ENCODE assay signal across 9 cellular contexts in genomic region chr12:3035815-3036702, GRCh38. TPM values are rescaled to one million over a fixed set of nuclear protein-coding genes. Genes with fewer than 3 reads are reported as not detected.
DNase-seq lines count a peak whose midpoint lies in the region; ATAC-seq and TF ChIP-seq lines count a peak whose summit lies in the region.
"Had no signal": no experiment of that assay in that cellular context is flagged by ENCODE, and none has a peak within 500 bp of the region (broad histone marks: within the 10 kb centered on the region; RNA-seq: fewer than 3 reads in every experiment).

No MANE protein-coding gene starts in this region.

- H3K4me1 Mint-ChIP-seq in stimulated activated naive B cell treated with anti-CD40 and anti-IgM and Interleukin-4, amounts not matched to agents 10 μg/mL and 1 μg/mL and 100 μg/mL, for 72 hours = peaks cover 0 to 8% of the 10 kb centered on the region in 2 donors

- no peaks in the 10 kb centered on the region for H3K9me3 Mint-ChIP-seq in stimulated activated naive B cell treated with anti-CD40 and anti-IgM and Interleukin-4, amounts not matched to agents 10 μg/mL and 1 μg/mL and 100 μg/mL, for 72 hours

- H3K27ac ChIP-seq in VCaP = no peak overlapping the region

- no peaks in the 10 kb centered on the region for H3K36me3 Mint-ChIP-seq in stimulated activated naive B cell treated with anti-CD40 and anti-IgM and Interleukin-4, amounts not matched to agents 10 μg/mL and 1 μg/mL and 100 μg/mL, for 72 hours

- TF ChIP-seq CTCF in GM12872 (IDR thresholded peaks at IDR 0.05; ENCODE audit: insufficient read depth, low read depth, low read length) (peak; percentile 22; the same call in 1 of the 3 replicates), VCaP (conservative IDR thresholded peaks at IDR 0.05) (peak; percentile 26)

- no peak overlapping the region for H3K4me3 Mint-ChIP-seq in stimulated activated naive B cell treated with anti-CD40 and anti-IgM and Interleukin-4, amounts not matched to agents 10 μg/mL and 1 μg/mL and 100 μg/mL, for 72 hours

- H3K27me3 Mint-ChIP-seq in stimulated activated naive B cell treated with anti-CD40 and anti-IgM and Interleukin-4, amounts not matched to agents 10 μg/mL and 1 μg/mL and 100 μg/mL, for 72 hours = peaks cover 6 to 15% of the 10 kb centered on the region in 2 donors

- TF ChIP-seq POLR2A in GM18505 (IDR thresholded peaks at IDR 0.05; ENCODE audit: borderline replicate concordance, extremely low read depth, insufficient read depth, insufficient read length) = no peak

- DNase-seq in A172 (ENCODE audit: low spot score) (peak; percentile 8), hepatic stellate cell (ENCODE audit: low spot score) (peak; percentile 39)
- DNase-seq in stimulated activated CD4-positive, alpha-beta T cell treated with anti-CD3 and anti-CD28 coated beads, Interleukin-12 subunit alpha, Interleukin-12 subunit beta, amount 100 ng/mL, for 4 hours = no peak
- DNase-seq in stimulated activated CD4-positive, alpha-beta T cell treated with anti-CD3 and anti-CD28 coated beads, Interleukin-2, amount 100 ng/mL, for 48 hours = no peak
- no peak for DNase-seq in stimulated activated naive B cell treated with anti-CD40 and anti-IgM and Interleukin-4, amounts not matched to agents 10 μg/mL and 1 μg/mL and 100 μg/mL, for 72 hours
- DNase-seq: NCI-H345 had no signal

- H3K27ac Mint-ChIP-seq in stimulated activated naive B cell treated with anti-CD40 and anti-IgM and Interleukin-4, amounts not matched to agents 10 μg/mL and 1 μg/mL and 100 μg/mL, for 72 hours = no peak overlapping the region

- no peak for ATAC-seq in stimulated activated naive B cell treated with anti-CD40 and anti-IgM and Interleukin-4, amounts not matched to agents 10 μg/mL and 1 μg/mL and 100 μg/mL, for 72 hours (replicated peaks)
- ATAC-seq in GM18505 (IDR thresholded peaks at IDR 0.05; ENCODE audit: unreplicated experiment) = no peak

RNA-seq across cellular contexts. Expression of gene TSPAN9, which starts 41.1 kb away (rescaled TPM):
- total RNA-seq in A172 (2014; rRNA removed; shearing (Covaris generic)) = 7.0 and 10.3 TPM in 2 replicates

Comparison
In these comparisons a context has a peak if more than half of its experiments do, and no peak if none do; other contexts are left out.
1. DNase-seq: peak in A172 (single experiment) and hepatic stellate cell (single experiment); none in stimulated activated CD4-positive, alpha-beta T cell treated with anti-CD3 and anti-CD28 coated beads, Interleukin-12 subunit alpha, Interleukin-12 subunit beta, amount 100 ng/mL, for 4 hours (single experiment), stimulated activated CD4-positive, alpha-beta T cell treated with anti-CD3 and anti-CD28 coated beads, Interleukin-2, amount 100 ng/mL, for 48 hours (0 of 2) and stimulated activated naive B cell treated with anti-CD40 and anti-IgM and Interleukin-4, amounts not matched to agents 10 μg/mL and 1 μg/mL and 100 μg/mL, for 72 hours (single experiment).